In the genomic region with DNA sequence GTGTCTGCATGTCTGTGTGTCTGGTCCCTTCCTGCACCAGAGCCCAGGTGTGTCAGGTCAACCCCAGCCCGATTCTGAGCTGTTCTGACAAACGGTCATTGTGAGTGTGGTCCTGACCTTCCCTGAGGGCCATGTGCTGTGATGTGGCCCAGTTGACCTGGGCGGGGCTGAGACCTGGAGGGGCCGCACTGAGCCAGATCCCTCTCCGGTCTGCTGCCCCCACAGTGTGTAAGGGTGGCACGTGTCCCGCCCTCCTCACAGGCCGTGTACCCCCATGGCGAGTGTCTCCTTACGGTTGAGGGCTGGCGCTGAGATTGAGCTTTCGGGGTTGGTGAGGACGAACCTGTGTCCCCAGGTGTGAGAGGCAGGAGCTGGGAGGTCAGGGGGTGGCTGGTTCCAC, we compare ENCODE assay signal across 16 cellular contexts.
"Had no signal": no experiment of that assay in that cellular context is flagged by ENCODE, and none has a peak within 500 bp of the region (broad histone marks: within the 10 kb centered on the region; RNA-seq: fewer than 3 reads in every experiment).

No MANE protein-coding gene starts in this region.

- H3K27ac ChIP-seq: ascending aorta, left lung had no signal

- ATAC-seq: activated naive CD8-positive, alpha-beta T cell treated with anti-CD3 and anti-CD28 coated beads, Interleukin-2, amount 50 U/mL, for 24 hours; left lung had no signal

- H3K27ac Mint-ChIP-seq: activated CD4-positive, alpha-beta T cell treated with anti-CD3 and anti-CD28 coated beads, Interleukin-2, amount 10 ng/mL, durations not matched to agents 7 days and 5 days; activated naive CD8-positive, alpha-beta T cell treated with anti-CD3 and anti-CD28 coated beads, Interleukin-2, amount 50 U/mL, for 24 hours; activated T-cell treated with anti-CD3 and anti-CD28 coated beads, Interleukin-2, amount 50 U/mL, for 24 hours; naive B cell had no signal

- H3K9me3 ChIP-seq: ascending aorta, left lung had no signal

- DNase-seq: activated CD4-positive, alpha-beta T cell treated with anti-CD3 and anti-CD28 coated beads, Interleukin-2, amount 10 ng/mL, durations not matched to agents 7 days and 5 days; activated CD4-positive, CD25-positive, alpha-beta regulatory T cell; activated naive CD8-positive, alpha-beta T cell treated with anti-CD3 and anti-CD28 coated beads, Interleukin-2, amount 50 U/mL, for 24 hours; activated T-cell treated with anti-CD3 and anti-CD28 coated beads, Interleukin-2, amount 50 U/mL, for 24 hours; effector CD4-positive, alpha-beta T cell; foreskin melanocyte; midbrain; naive B cell; nucleus accumbens; stimulated activated CD4-positive, alpha-beta T cell treated with anti-CD3 and anti-CD28 coated beads, Interleukin-15, amount 100 ng/mL, for 24 hours; stimulated activated CD4-positive, alpha-beta T cell treated with anti-CD3 and anti-CD28 coated beads, Interleukin-4, amount 100 ng/mL, for 24 hours; T-helper 2 cell had no signal

- H3K4me3 ChIP-seq: ascending aorta, left lung had no signal

- H3K9me3 Mint-ChIP-seq: activated CD4-positive, alpha-beta T cell treated with anti-CD3 and anti-CD28 coated beads, Interleukin-2, amount 10 ng/mL, durations not matched to agents 7 days and 5 days; activated naive CD8-positive, alpha-beta T cell treated with anti-CD3 and anti-CD28 coated beads, Interleukin-2, amount 50 U/mL, for 24 hours; activated T-cell treated with anti-CD3 and anti-CD28 coated beads, Interleukin-2, amount 50 U/mL, for 24 hours had no signal

- H3K4me1 ChIP-seq: left lung had no signal

- FAIRE-seq: endothelial cell of umbilical vein, TTC549 had no signal

- H3K4me3 Mint-ChIP-seq: activated CD4-positive, alpha-beta T cell treated with anti-CD3 and anti-CD28 coated beads, Interleukin-2, amount 10 ng/mL, durations not matched to agents 7 days and 5 days; activated naive CD8-positive, alpha-beta T cell treated with anti-CD3 and anti-CD28 coated beads, Interleukin-2, amount 50 U/mL, for 24 hours; activated T-cell treated with anti-CD3 and anti-CD28 coated beads, Interleukin-2, amount 50 U/mL, for 24 hours; naive B cell had no signal

- H3K36me3 ChIP-seq: ascending aorta, left lung had no signal
